In the genomic region with DNA sequence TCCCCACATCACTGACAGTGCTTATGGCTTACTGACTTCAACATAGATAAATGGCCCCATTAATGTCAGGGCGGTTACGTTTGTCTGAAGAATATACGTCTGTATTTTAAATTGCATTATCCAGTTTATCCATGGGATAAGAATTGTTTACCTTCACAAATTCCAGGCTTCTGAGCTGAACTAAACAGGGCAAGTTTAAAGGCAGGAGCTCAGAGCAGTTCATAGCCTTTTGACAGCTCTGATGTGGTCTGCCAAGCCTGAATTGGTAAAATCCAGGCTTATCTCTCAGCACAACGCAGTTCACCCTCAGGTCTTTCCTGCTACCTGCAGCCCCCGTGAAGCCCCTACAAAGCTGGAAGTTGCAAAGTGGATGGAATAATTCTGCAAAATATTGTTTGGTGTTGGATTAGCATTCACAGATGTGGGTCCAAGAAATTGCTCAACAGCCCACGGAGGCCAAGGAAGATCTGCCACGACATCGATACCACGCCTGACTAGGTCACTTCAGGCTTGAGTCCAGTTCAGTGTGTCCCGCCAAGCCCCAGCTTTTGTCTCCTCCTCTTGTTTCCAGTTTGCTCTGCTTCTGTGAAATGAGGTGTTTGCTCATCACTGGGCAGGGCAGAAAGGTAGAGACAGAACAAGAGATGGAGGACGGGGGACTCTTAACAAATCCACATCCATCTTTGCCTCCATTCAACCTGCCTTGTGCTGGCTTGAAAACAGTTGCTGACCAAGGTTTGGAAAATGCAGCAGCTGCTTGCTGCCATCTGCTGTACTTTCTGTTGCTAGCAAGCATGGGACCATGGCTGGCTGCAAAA, we compare ENCODE assay signal across 8 cellular contexts.
DNase-seq lines count a peak whose midpoint lies in the region; ATAC-seq and TF ChIP-seq lines count a peak whose summit lies in the region.

No MANE protein-coding gene starts in this region.

- no peak overlapping the region for H3K27ac ChIP-seq in mesenchymal stem cell (ENCODE audit: low read length, poor library complexity, severe bottlenecking)

- no peak overlapping the region for H2AFZ ChIP-seq in mesenchymal stem cell (ENCODE audit: low read depth, low read length)

- H3K9ac ChIP-seq in mesenchymal stem cell (ENCODE audit: low read length), result peak overlapping the region; percentile 65

- no peak overlapping the region for H3K4me3 Mint-ChIP-seq in activated T-cell treated with anti-CD3 and anti-CD28 coated beads, Interleukin-2, amount 50 U/mL, for 24 hours

- no peak overlapping the region for H2BK5ac ChIP-seq in mesenchymal stem cell (ENCODE audit: low read depth, low read length, poor library complexity, severe bottlenecking)

- no peak overlapping the region for H2BK15ac ChIP-seq in mesenchymal stem cell (ENCODE audit: low read depth, poor library complexity, severe bottlenecking)

- H4K91ac ChIP-seq in mesenchymal stem cell (ENCODE audit: low read length), result no peak overlapping the region

- no peaks in the 10 kb centered on the region for H3K36me3 ChIP-seq in mesenchymal stem cell (ENCODE audit: control insufficient read depth in 1 of 2, insufficient read depth in 2 of 2, low read depth in 1 of 2, low read length in 2 of 2)

- H3K4me3 ChIP-seq in cardiac fibroblast (replicated peaks in 1 of 2; ENCODE audit: low read depth in 2 of 2, low read length in 2 of 2) (no peak overlapping the region), mesenchymal stem cell (ENCODE audit: insufficient read depth in 1 of 2, low read depth in 1 of 2, low read length in 2 of 2) (peak overlapping the region in 1 of 2 experiments; percentile 52)

- no peak overlapping the region for H3K23ac ChIP-seq in mesenchymal stem cell (ENCODE audit: low read length in 2 of 2)

- peaks cover 11% of the 10 kb centered on the region for H3K4me1 Mint-ChIP-seq in activated T-cell treated with anti-CD3 and anti-CD28 coated beads, Interleukin-2, amount 50 U/mL, for 24 hours (ENCODE audit: low read depth)

- H3K27ac Mint-ChIP-seq in activated T-cell treated with anti-CD3 and anti-CD28 coated beads, Interleukin-2, amount 50 U/mL, for 24 hours, result no peak overlapping the region

- 80% methylated on average over 8 of the region's 11 CpGs for WGBS in mesenchymal stem cell

- no peak overlapping the region for H3K4ac ChIP-seq in mesenchymal stem cell (ENCODE audit: low read depth in 1 of 2, low read length in 2 of 2)

- ATAC-seq in HG03039 (IDR thresholded peaks at IDR 0.05; ENCODE audit: unreplicated experiment), result no peak

- H3K14ac ChIP-seq in mesenchymal stem cell (ENCODE audit: low read length in 2 of 2), result no peak overlapping the region

- no peak overlapping the region for H2BK120ac ChIP-seq in mesenchymal stem cell (ENCODE audit: low read depth, low read length)

- peak; percentile 76 for TF ChIP-seq CTCF in cardiac fibroblast (IDR thresholded peaks at IDR 0.05; ENCODE audit: low read depth, low read length)

- DNase-seq in activated T-cell treated with anti-CD3 and anti-CD28 coated beads, Interleukin-2, amount 50 U/mL, for 1 hour, result peak; percentile 21
- DNase-seq in activated T-cell treated with anti-CD3 and anti-CD28 coated beads, Interleukin-2, amount 50 U/mL, for 24 hours, result no peak
- peak; percentile 37 for DNase-seq in NCI-H345 (lab: John Stamatoyannopoulos, UW)
- DNase-seq in cardiac fibroblast (ENCODE audit: low read depth in 2 of 2), result peak; percentile 43 to 53
- DNase-seq in mesenchymal stem cell, result peak; percentile 63
- no peak for DNase-seq in HUDEP-2 (lab: John Stamatoyannopoulos, UW; ENCODE audit: unreplicated experiment in 76 of 76)
- no peak for DNase-seq in SKM-1 (lab: John Stamatoyannopoulos, UW; ENCODE audit: unreplicated experiment)

- H3K4me1 ChIP-seq in mesenchymal stem cell (ENCODE audit: control insufficient read depth, insufficient read depth, low read depth, low read length), result no peaks in the 10 kb centered on the region

- no peaks in the 10 kb centered on the region for H3K27me3 ChIP-seq in mesenchymal stem cell (ENCODE audit: control insufficient read depth in 1 of 2, insufficient read depth in 1 of 2, low read length in 2 of 2)

- H2BK12ac ChIP-seq in mesenchymal stem cell (ENCODE audit: low read length in 2 of 2), result no peak overlapping the region

- no peak overlapping the region for H3K4me2 ChIP-seq in mesenchymal stem cell (ENCODE audit: low read length, poor library complexity, severe bottlenecking)

- peaks cover 2% of the 10 kb centered on the region for H3K9me3 Mint-ChIP-seq in activated T-cell treated with anti-CD3 and anti-CD28 coated beads, Interleukin-2, amount 50 U/mL, for 24 hours

- no peaks in the 10 kb centered on the region for H3K9me3 ChIP-seq in mesenchymal stem cell (ENCODE audit: control insufficient read depth, low read length)

- H4K8ac ChIP-seq in mesenchymal stem cell (ENCODE audit: low read length), result no peak overlapping the region

- H2AK5ac ChIP-seq in mesenchymal stem cell (ENCODE audit: low read length, severe bottlenecking), result no peak overlapping the region

- no peaks in the 10 kb centered on the region for H3K27me3 Mint-ChIP-seq in activated T-cell treated with anti-CD3 and anti-CD28 coated beads, Interleukin-2, amount 50 U/mL, for 24 hours

- H3K36me3 Mint-ChIP-seq in activated T-cell treated with anti-CD3 and anti-CD28 coated beads, Interleukin-2, amount 50 U/mL, for 24 hours (ENCODE audit: low read depth), result no peaks in the 10 kb centered on the region

- no peak overlapping the region for H3K18ac ChIP-seq in mesenchymal stem cell (ENCODE audit: low read depth in 1 of 2, low read length in 2 of 2)

- H3K79me1 ChIP-seq in mesenchymal stem cell (replicated peaks; ENCODE audit: low read length, poor library complexity, severe bottlenecking), result no peaks in the 10 kb centered on the region

Comparison
In these comparisons a context has a peak if more than half of its experiments do, and no peak if none do; other contexts are left out.
1. DNase-seq: peak in activated T-cell treated with anti-CD3 and anti-CD28 coated beads, Interleukin-2, amount 50 U/mL, for 1 hour (single experiment), NCI-H345 (single experiment), cardiac fibroblast (2 of 2) and mesenchymal stem cell (single experiment); none in activated T-cell treated with anti-CD3 and anti-CD28 coated beads, Interleukin-2, amount 50 U/mL, for 24 hours (single experiment), HUDEP-2 (0 of 76) and SKM-1 (single experiment).